Comparison of ENCODE assay signal across 12 cellular contexts in the genomic region with DNA sequence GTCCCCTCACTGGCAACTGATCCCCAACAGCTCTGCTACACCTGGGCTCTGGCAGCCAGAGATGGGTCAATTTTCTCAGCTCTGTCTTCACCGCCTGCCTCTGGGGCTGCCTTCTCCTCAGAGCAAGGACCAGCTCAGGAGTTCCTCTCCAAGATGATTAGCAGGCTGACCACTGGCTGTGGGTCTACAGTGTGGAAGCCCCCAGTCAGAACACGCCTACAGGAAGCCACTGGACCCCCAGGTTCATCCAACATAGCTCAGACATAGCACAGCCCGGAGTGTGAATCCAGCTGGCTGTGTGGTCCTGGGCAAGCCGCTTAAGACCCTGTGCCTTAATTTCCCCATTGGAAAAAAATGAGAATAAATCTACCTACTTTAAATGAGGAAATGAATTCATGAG.
"Had no signal": no experiment of that assay in that cellular context is flagged by ENCODE, and none has a peak within 500 bp of the region (broad histone marks: within the 10 kb centered on the region; RNA-seq: fewer than 3 reads in every experiment).

No MANE protein-coding gene starts in this region.

- H3K4me3 ChIP-seq: lower lobe of right lung, pancreas, upper lobe of left lung had no signal

- H3K27me3 Mint-ChIP-seq: activated naive CD4-positive, alpha-beta T cell treated with anti-CD3 and anti-CD28 coated beads, Interleukin-2, amount 50 U/mL, for 24 hours; natural killer cell treated with Interleukin-12 subunit alpha and Interleukin-12 subunit beta and Interleukin-15 and Interleukin-18, amount 100 ng/mL, for 72 hours had no signal

- H3K27me3 ChIP-seq: pancreas, upper lobe of left lung had no signal

- H3K9me3 Mint-ChIP-seq: activated B cell treated with CpG ODN at 0.5 μM for 24 hours; activated naive CD4-positive, alpha-beta T cell treated with anti-CD3 and anti-CD28 coated beads, Interleukin-2, amount 50 U/mL, for 24 hours; activated T-helper 2 cell treated with anti-CD3 and anti-CD28 coated beads, Interferon-gamma antibody, Interleukin-2, Interleukin-4, amounts not matched to agents 10 μg/mL and 5 μg/mL and 100 μg/mL, durations not matched to agents 14 hours and 24 hours and 36 hours; natural killer cell treated with Interleukin-12 subunit alpha and Interleukin-12 subunit beta and Interleukin-15 and Interleukin-18, amount 100 ng/mL, for 72 hours had no signal

- H3K9me3 ChIP-seq: lower lobe of right lung, pancreas, upper lobe of left lung had no signal

- H3K4me3 Mint-ChIP-seq: activated B cell treated with CpG ODN at 0.5 μM for 24 hours; activated naive CD4-positive, alpha-beta T cell treated with anti-CD3 and anti-CD28 coated beads, Interleukin-2, amount 50 U/mL, for 24 hours; natural killer cell treated with Interleukin-12 subunit alpha and Interleukin-12 subunit beta and Interleukin-15 and Interleukin-18, amount 100 ng/mL, for 72 hours had no signal

- H3K27ac Mint-ChIP-seq: activated B cell treated with CpG ODN at 0.5 μM for 24 hours; activated naive CD4-positive, alpha-beta T cell treated with anti-CD3 and anti-CD28 coated beads, Interleukin-2, amount 50 U/mL, for 24 hours; activated T-helper 2 cell treated with anti-CD3 and anti-CD28 coated beads, Interferon-gamma antibody, Interleukin-2, Interleukin-4, amounts not matched to agents 10 μg/mL and 5 μg/mL and 100 μg/mL, durations not matched to agents 14 hours and 24 hours and 36 hours; natural killer cell treated with Interleukin-12 subunit alpha and Interleukin-12 subunit beta and Interleukin-15 and Interleukin-18, amount 100 ng/mL, for 72 hours had no signal

- H3K36me3 Mint-ChIP-seq: natural killer cell treated with Interleukin-12 subunit alpha and Interleukin-12 subunit beta and Interleukin-15 and Interleukin-18, amount 100 ng/mL, for 72 hours had no signal

- H3K36me3 ChIP-seq: lower lobe of right lung, pancreas, upper lobe of left lung had no signal

- DNase-seq: activated B cell treated with CpG ODN at 0.5 μM for 24 hours; activated CD4-positive, alpha-beta T cell treated with anti-CD3 and anti-CD28 coated beads, Interleukin-2, amount 50 U/mL, for 1 hour; activated T-cell treated with anti-CD3 and anti-CD28 coated beads for 4 hours; hypothalamus; lower lobe of right lung; stimulated activated CD4-positive, alpha-beta T cell treated with anti-CD3 and anti-CD28 coated beads, Interleukin-15, amount 100 ng/mL, for 24 hours; T-helper 2 cell; upper lobe of left lung had no signal
